In genomic region chr11:117199061-117199915, GRCh38 we compare ENCODE assay signal across 9 cellular contexts. TPM values are rescaled to one million over a fixed set of nuclear protein-coding genes. Genes with fewer than 3 reads are reported as not detected.
DNase-seq lines count a peak whose midpoint lies in the region; ATAC-seq, FAIRE-seq and TF ChIP-seq lines count a peak whose summit lies in the region.
"Had no signal": no experiment of that assay in that cellular context is flagged by ENCODE, and none has a peak within 500 bp of the region (broad histone marks: within the 10 kb centered on the region; RNA-seq: fewer than 3 reads in every experiment).

Gene TAGLN, plus strand, starts transcription at chr11:117199370. Its CDS starts 3,644 bp downstream, at chr11:117203014.

- peak within 1 kb of the TSS; percentile 72 for H3K27ac ChIP-seq in SJSA1
- peak within 1 kb of the TSS; percentile 52 for H3K27ac ChIP-seq in neuronal stem cell (replicated peaks; ENCODE audit: low read length)

- H3K36me3 ChIP-seq in SJSA1 = peaks cover 18% of the 10 kb centered on the region
- H3K36me3 ChIP-seq in neuronal stem cell (replicated peaks in 1 of 2; ENCODE audit: control insufficient read depth in 2 of 2, insufficient read depth in 2 of 2, low read length in 2 of 2) = peaks cover 4 to 12% of the 10 kb centered on the region in 2 donors

- H3K4ac ChIP-seq in neuronal stem cell (ENCODE audit: low read length) = no peak within 1 kb of the TSS

- H3K4me3 ChIP-seq in AG09309 (ENCODE audit: control insufficient read depth, low read depth, low read length) = peak within 1 kb of the TSS; percentile 63
- H3K4me3 ChIP-seq in SJSA1 = peak within 1 kb of the TSS; percentile 43
- peak within 1 kb of the TSS; percentile 21 to 53 for H3K4me3 ChIP-seq in neuronal stem cell (ENCODE audit: low read length in 2 of 2)

- peak within 1 kb of the TSS; percentile 77 for H2BK15ac ChIP-seq in neuronal stem cell (ENCODE audit: low read length)

- no CpG with 5 or more reads among the region's 34 CpGs for WGBS in neuronal stem cell (ENCODE audit: extremely low coverage in 2 of 2, insufficient read length in 2 of 2, insufficient replicate concordance in 1 of 2), 2 donors

- no peaks in the 10 kb centered on the region for H3K27me3 ChIP-seq in SJSA1 (replicated peaks)
- H3K27me3 ChIP-seq in neuronal stem cell (ENCODE audit: control insufficient read depth in 3 of 3, insufficient read depth in 3 of 3, low read depth in 1 of 3, low read length in 3 of 3) = no peaks in the 10 kb centered on the region

- FAIRE-seq in frontal cortex (lab: Jason Lieb, UNC) = no peak

- H3K4me1 ChIP-seq in SJSA1 (replicated peaks) (peaks cover 32% of the 10 kb centered on the region), neuronal stem cell (ENCODE audit: control insufficient read depth in 2 of 2, insufficient read depth in 1 of 2, low read depth in 1 of 2, low read length in 2 of 2) (peaks cover 12 to 37% of the 10 kb centered on the region in 2 donors)

- DNase-seq in AG09309 (ENCODE audit: low read depth) (peak; percentile 78), SJSA1 (ENCODE audit: low read depth in 1 of 2, low spot score in 2 of 2) (peak; percentile 68 to 87), frontal cortex (ENCODE audit: low spot score in 2 of 2) (peak in 1 of 2 donors; percentile 65), neuronal stem cell (ENCODE audit: low spot score) (peak; percentile 64), NCI-H510A treated with DMSO at 0.1 percent for 48 hours (lab: John Stamatoyannopoulos, UW) (no peak), foreskin melanocyte (no peak)
- DNase-seq in stimulated activated CD8-positive, alpha-beta memory T cell treated with anti-CD3 and anti-CD28 coated beads, Interleukin-4, amount 100 ng/mL, for 48 hours = no peak
- DNase-seq: activated CD8-positive, alpha-beta memory T cell treated with anti-CD3 and anti-CD28 coated beads, Interleukin-2, amount 50 U/mL, for 4 hours had no signal

- H4K8ac ChIP-seq in neuronal stem cell (ENCODE audit: low read depth, low read length) = peak within 1 kb of the TSS; percentile 97

- H3K9ac ChIP-seq in neuronal stem cell (ENCODE audit: low read depth, low read length, poor library complexity) = peak within 1 kb of the TSS; percentile 45

- H2BK12ac ChIP-seq in neuronal stem cell (ENCODE audit: low read length) = peak within 1 kb of the TSS; percentile 41

- H3K79me1 ChIP-seq in neuronal stem cell (ENCODE audit: low read depth, low read length) = no peaks in the 10 kb centered on the region

- H3K23ac ChIP-seq in neuronal stem cell (ENCODE audit: low read depth, low read length, poor library complexity) = peak within 1 kb of the TSS; percentile 45

- H2AK5ac ChIP-seq in neuronal stem cell (ENCODE audit: low read depth, low read length) = peak within 1 kb of the TSS; percentile 20

- H2BK120ac ChIP-seq in neuronal stem cell (ENCODE audit: low read depth, low read length) = no peak within 1 kb of the TSS

- H4K91ac ChIP-seq in neuronal stem cell (ENCODE audit: low read depth, low read length, poor library complexity) = no peak within 1 kb of the TSS

- no peak for ATAC-seq in GM21360 (IDR thresholded peaks at IDR 0.05; ENCODE audit: unreplicated experiment)

- H3K18ac ChIP-seq in neuronal stem cell (ENCODE audit: low read length) = peak within 1 kb of the TSS; percentile 95

- H3K9me3 ChIP-seq in SJSA1 (replicated peaks) (no peaks in the 10 kb centered on the region), neuronal stem cell (replicated peaks in 1 of 2; ENCODE audit: control insufficient read depth in 2 of 2, insufficient read depth in 1 of 2, low read depth in 1 of 2, low read length in 2 of 2) (no peaks in the 10 kb centered on the region)

- H3K4me2 ChIP-seq in neuronal stem cell (ENCODE audit: insufficient read depth, low read length, poor library complexity, severe bottlenecking) = peak within 1 kb of the TSS; percentile 61

- H3K14ac ChIP-seq in neuronal stem cell (ENCODE audit: low read length) = peak within 1 kb of the TSS; percentile 50

- H2AFZ ChIP-seq in neuronal stem cell (ENCODE audit: low read length) = peak within 1 kb of the TSS; percentile 89

- H2BK5ac ChIP-seq in neuronal stem cell (ENCODE audit: low read length) = peak within 1 kb of the TSS; percentile 56

- TF ChIP-seq CTCF in AG09309 (IDR thresholded peaks at IDR 0.05; ENCODE audit: control insufficient read depth, insufficient read depth, low read depth, low read length, missing control alignments) = no peak

RNA-seq across cellular contexts. Expression of gene TAGLN, which starts in this region (rescaled TPM):
- 655 and 717 TPM in 2 replicates for total RNA-seq in SJSA1 (2014; rRNA removed; shearing (Covaris generic))
- total RNA-seq in frontal cortex = 17.5 TPM
- polyA plus RNA-seq in neuronal stem cell (2013, experiment 1 of 2) = 159 TPM
- polyA plus RNA-seq in neuronal stem cell (2013, experiment 2 of 2) = 154 TPM

Comparison
In these comparisons a context has a peak if more than half of its experiments do, and no peak if none do; other contexts are left out.
1. RNA of gene TAGLN (total RNA-seq): 655 to 717 TPM in SJSA1; 17.5 TPM in frontal cortex (single experiment); every median in the first group is over 10 times any median in the second.
2. DNase-seq: peak in AG09309 (single experiment), SJSA1 (2 of 2) and neuronal stem cell (single experiment); none in NCI-H510A treated with DMSO at 0.1 percent for 48 hours (single experiment), foreskin melanocyte (single experiment) and stimulated activated CD8-positive, alpha-beta memory T cell treated with anti-CD3 and anti-CD28 coated beads, Interleukin-4, amount 100 ng/mL, for 48 hours (single experiment).
3. Peak in every context shown above with its lines, with median percentiles within 50 percentile points of each other: H3K4me3 ChIP-seq.